In genomic region chr18:1619507-1619906, GRCh38 we compare ENCODE assay signal across 1 cellular context.
TF ChIP-seq lines count a peak whose summit lies in the region.

No MANE protein-coding gene starts in this region.

TF ChIP-seq in K562, 482 proteins besides CTCF, POLR2A, EP300 and RAD21 (continued from another document):
- TF ChIP-seq, protein P1, sequence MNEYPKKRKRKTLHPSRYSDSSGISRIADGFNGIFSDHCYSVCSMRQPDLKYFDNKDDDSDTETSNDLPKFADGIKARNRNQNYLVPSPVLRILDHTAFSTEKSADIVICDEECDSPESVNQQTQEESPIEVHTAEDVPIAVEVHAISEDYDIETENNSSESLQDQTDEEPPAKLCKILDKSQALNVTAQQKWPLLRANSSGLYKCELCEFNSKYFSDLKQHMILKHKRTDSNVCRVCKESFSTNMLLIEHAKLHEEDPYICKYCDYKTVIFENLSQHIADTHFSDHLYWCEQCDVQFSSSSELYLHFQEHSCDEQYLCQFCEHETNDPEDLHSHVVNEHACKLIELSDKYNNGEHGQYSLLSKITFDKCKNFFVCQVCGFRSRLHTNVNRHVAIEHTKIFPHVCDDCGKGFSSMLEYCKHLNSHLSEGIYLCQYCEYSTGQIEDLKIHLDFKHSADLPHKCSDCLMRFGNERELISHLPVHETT (CRISPR knock-in tag; conservative IDR thresholded peaks at IDR 0.05 in 1 of 2, IDR thresholded peaks at IDR 0.05 in 1 of 2): peak in 1 of 2 experiments; percentile 78; a peak in 2 of 4 replicates
- TF ChIP-seq MXI1 (IDR thresholded peaks at IDR 0.05; ENCODE audit: low read depth, low read length): no peak
- TF ChIP-seq CREB3 (tag; conservative IDR thresholded peaks at IDR 0.05; ENCODE audit: low read depth): peak; percentile 40; the same call in 1 of the 2 replicates
- TF ChIP-seq ZBTB17 (CRISPR knock-in tag; IDR thresholded peaks at IDR 0.05): no peak
- TF ChIP-seq PTTG1 (tag; IDR thresholded peaks at IDR 0.05; ENCODE audit: low read depth): no peak
- no peak for TF ChIP-seq FOXA3 (CRISPR knock-in tag; conservative IDR thresholded peaks at IDR 0.05 in 1 of 2, IDR thresholded peaks at IDR 0.05 in 1 of 2)
- TF ChIP-seq DPF2 (IDR thresholded peaks at IDR 0.05): no peak
- TF ChIP-seq ZNF318 (IDR thresholded peaks at IDR 0.05; ENCODE audit: borderline replicate concordance in 1 of 2, low read depth in 1 of 2): no peak
- no peak for TF ChIP-seq MTF1 (CRISPR knock-in tag; IDR thresholded peaks at IDR 0.05; ENCODE audit: borderline replicate concordance)
- no peak for TF ChIP-seq MTA2 (IDR thresholded peaks at IDR 0.05; ENCODE audit: low read depth)
- TF ChIP-seq BDP1 (IDR thresholded peaks at IDR 0.05; ENCODE audit: insufficient read depth, insufficient read length): no peak
TF ChIP-seq in K562: peak in this region for 4.
